ENCODE assay signal across 13 cellular contexts in genomic region chr4:185137233-185137925, GRCh38.
"Had no signal": no experiment of that assay in that cellular context is flagged by ENCODE, and none has a peak within 500 bp of the region (broad histone marks: within the 10 kb centered on the region; RNA-seq: fewer than 3 reads in every experiment).

No MANE protein-coding gene starts in this region.

- H3K9me3 ChIP-seq: neutrophil, uterus had no signal

- H3K36me3 Mint-ChIP-seq: naive thymus-derived CD8-positive, alpha-beta T cell had no signal

- H3K4me1 ChIP-seq: uterus had no signal

- H3K4me3 ChIP-seq: uterus had no signal

- H3K4me3 Mint-ChIP-seq: activated T-helper 1 cell treated with anti-CD3 and anti-CD28 coated beads, Interleukin-12 subunit alpha, Interleukin-12 subunit beta, Interleukin-2, Interleukin-4 antibody, amounts not matched to agents 30 ng/mL and 10 ng/mL and 1 ng/mL, durations not matched to agents 14 hours and 24 hours and 36 hours; dendritic cell treated with granulocyte-macrophage colony-stimulating factor and Interleukin-4, amounts not matched to agents 40 ng/mL and 50 ng/mL, for 4 days; naive thymus-derived CD8-positive, alpha-beta T cell had no signal

- H3K36me3 ChIP-seq: neutrophil, uterus had no signal

- DNase-seq: activated CD4-positive, CD25-positive, alpha-beta regulatory T cell treated with anti-CD3 and anti-CD28 coated beads, Interleukin-2, amount 50 U/mL, for 72 hours; activated naive CD4-positive, alpha-beta T cell treated with Interleukin-2 at 50 U/mL for 16 hours; aorta; effector memory CD4-positive, alpha-beta T cell; naive thymus-derived CD8-positive, alpha-beta T cell; small intestine; stimulated activated CD4-positive, alpha-beta T cell treated with anti-CD3 and anti-CD28 coated beads, Interleukin-4, amount 100 ng/mL, for 24 hours; stimulated activated naive CD4-positive, alpha-beta T cell; uterus had no signal

- H3K27ac ChIP-seq: neutrophil, uterus had no signal

- ATAC-seq: left lobe of liver; naive thymus-derived CD8-positive, alpha-beta T cell had no signal

- H3K27ac Mint-ChIP-seq: activated T-helper 1 cell treated with anti-CD3 and anti-CD28 coated beads, Interleukin-12 subunit alpha, Interleukin-12 subunit beta, Interleukin-2, Interleukin-4 antibody, amounts not matched to agents 30 ng/mL and 10 ng/mL and 1 ng/mL, durations not matched to agents 14 hours and 24 hours and 36 hours; dendritic cell treated with granulocyte-macrophage colony-stimulating factor and Interleukin-4, amounts not matched to agents 40 ng/mL and 50 ng/mL, for 4 days; naive thymus-derived CD8-positive, alpha-beta T cell had no signal

- H3K9me3 Mint-ChIP-seq: activated T-helper 1 cell treated with anti-CD3 and anti-CD28 coated beads, Interleukin-12 subunit alpha, Interleukin-12 subunit beta, Interleukin-2, Interleukin-4 antibody, amounts not matched to agents 30 ng/mL and 10 ng/mL and 1 ng/mL, durations not matched to agents 14 hours and 24 hours and 36 hours; dendritic cell treated with granulocyte-macrophage colony-stimulating factor and Interleukin-4, amounts not matched to agents 40 ng/mL and 50 ng/mL, for 4 days; naive thymus-derived CD8-positive, alpha-beta T cell had no signal

- H3K27me3 ChIP-seq: uterus had no signal
